Comparison of ENCODE assay signal across 3 cellular contexts in genomic region chr16:78593352-78593751, GRCh38.
TF ChIP-seq lines count a peak whose summit lies in the region.

No MANE protein-coding gene starts in this region.

TF ChIP-seq in GM23338, 12 proteins besides CTCF, POLR2A, EP300 and RAD21 (continues in another document):
- TF ChIP-seq REST (IDR thresholded peaks at IDR 0.05; ENCODE audit: unreplicated experiment) (no peak), JUNB (IDR thresholded peaks at IDR 0.05; ENCODE audit: unreplicated experiment) (no peak), EZH2 (IDR thresholded peaks at IDR 0.05; ENCODE audit: low read depth, unreplicated experiment) (no peak), ZNF331 (CRISPR knock-in tag; IDR thresholded peaks at IDR 0.05; ENCODE audit: low read depth) (no peak), POLR2AphosphoS5 (IDR thresholded peaks at IDR 0.05; ENCODE audit: low read depth) (no peak), ETS1 (IDR thresholded peaks at IDR 0.05) (no peak), CREB1 (CRISPR knock-in tag; IDR thresholded peaks at IDR 0.05; ENCODE audit: low read depth) (no peak), STAT1 (IDR thresholded peaks at IDR 0.05; ENCODE audit: unreplicated experiment) (no peak), NANOG (IDR thresholded peaks at IDR 0.05; ENCODE audit: borderline replicate concordance) (no peak), ZNF114 (CRISPR knock-in tag; IDR thresholded peaks at IDR 0.05) (no peak)

TF ChIP-seq in WTC11, 78 proteins besides CTCF, POLR2A, EP300 and RAD21 (continued from another document and continues in another):
- TF ChIP-seq IRF2 (CRISPR knock-in tag; IDR thresholded peaks at IDR 0.05; ENCODE audit: borderline replicate concordance, low read depth) (no peak), ZNF532 (CRISPR knock-in tag; IDR thresholded peaks at IDR 0.05; ENCODE audit: borderline replicate concordance) (no peak), CREM (CRISPR knock-in tag; IDR thresholded peaks at IDR 0.05) (no peak), TCF7 (CRISPR knock-in tag; IDR thresholded peaks at IDR 0.05; ENCODE audit: low read depth) (no peak), ZNF263 (CRISPR knock-in tag; IDR thresholded peaks at IDR 0.05; ENCODE audit: low read depth) (no peak), ARID4B (CRISPR knock-in tag; IDR thresholded peaks at IDR 0.05; ENCODE audit: borderline replicate concordance) (no peak), NFATC4 (CRISPR knock-in tag; IDR thresholded peaks at IDR 0.05) (no peak), PRDM15 (CRISPR knock-in tag; IDR thresholded peaks at IDR 0.05) (no peak), SMAD4 (CRISPR knock-in tag; IDR thresholded peaks at IDR 0.05) (no peak)

TF ChIP-seq in HepG2, 621 proteins besides CTCF, POLR2A, EP300 and RAD21 (continued from another document):
- no peak for TF ChIP-seq TIGD3 (CRISPR knock-in tag; IDR thresholded peaks at IDR 0.05; ENCODE audit: borderline replicate concordance)
- TF ChIP-seq GABPB1 (CRISPR knock-in tag; IDR thresholded peaks at IDR 0.05): peak; percentile 21; the same call in 1 of the 2 replicates
- no peak for TF ChIP-seq MXD3 (CRISPR knock-in tag; IDR thresholded peaks at IDR 0.05)
- 0 out of 2 replicates have a peak, but pooled peaks have one; percentile 27 for TF ChIP-seq HOMEZ (CRISPR knock-in tag; IDR thresholded peaks at IDR 0.05; ENCODE audit: low read depth)
- TF ChIP-seq SAP130 (CRISPR knock-in tag; IDR thresholded peaks at IDR 0.05; ENCODE audit: low read depth): no peak
- peak; percentile 42 for TF ChIP-seq ZMYM4 (CRISPR knock-in tag; IDR thresholded peaks at IDR 0.05)
- 0 out of 2 replicates have a peak, but pooled peaks have one; percentile 25 for TF ChIP-seq ARID4A (CRISPR knock-in tag; IDR thresholded peaks at IDR 0.05; ENCODE audit: borderline replicate concordance)
- TF ChIP-seq U2AF2 (IDR thresholded peaks at IDR 0.05; ENCODE audit: low read depth, low read length): no peak
- TF ChIP-seq HNRNPL (IDR thresholded peaks at IDR 0.05; ENCODE audit: low read depth, low read length): no peak
- no peak for TF ChIP-seq FOXJ3 (CRISPR knock-in tag; IDR thresholded peaks at IDR 0.05; ENCODE audit: borderline replicate concordance)
- no peak for TF ChIP-seq SRSF1 (optimal IDR thresholded peaks at IDR 0.05; ENCODE audit: low read depth, low read length)
- TF ChIP-seq CREB3 (CRISPR knock-in tag; IDR thresholded peaks at IDR 0.05): no peak
- no peak for TF ChIP-seq ETS1 (CRISPR knock-in tag; IDR thresholded peaks at IDR 0.05)
- TF ChIP-seq USF2 (IDR thresholded peaks at IDR 0.05; ENCODE audit: low read depth, low read length): no peak
- TF ChIP-seq USF2 (CRISPR knock-in tag; IDR thresholded peaks at IDR 0.05; ENCODE audit: borderline replicate concordance): peak; percentile 50; the same call in 1 of the 2 replicates
- TF ChIP-seq ZNF556 (CRISPR knock-in tag; IDR thresholded peaks at IDR 0.05; ENCODE audit: borderline replicate concordance): no peak
- TF ChIP-seq ZNF543 (CRISPR knock-in tag; IDR thresholded peaks at IDR 0.05): no peak
- TF ChIP-seq ELF1 (CRISPR knock-in tag; IDR thresholded peaks at IDR 0.05): 0 out of 2 replicates have a peak, but pooled peaks have one; percentile 44
